8 cellular contexts compared by ENCODE assay signal in genomic region chr2:88753833-88754584, GRCh38.
A peak's percentile ranks its signal among the peaks of the same experiment; 100 is the strongest.
DNase-seq lines count a peak whose midpoint lies in the region; ATAC-seq and FAIRE-seq lines count a peak whose summit lies in the region.

No MANE protein-coding gene starts in this region.

- peak overlapping the region in 3 of 11 experiments; percentile 33 to 64 (median 35); a peak in 5 of 22 replicates for H3K27ac ChIP-seq in BLaER1 treated with 17β-estradiol and CSF1 and Interleukin-3, amounts not matched to agents 10 nM and 100 nM
- no peak overlapping the region for H3K27ac ChIP-seq in mesenchymal stem cell (ENCODE audit: low read length, poor library complexity, severe bottlenecking)

- no peak overlapping the region for H2BK15ac ChIP-seq in mesenchymal stem cell (ENCODE audit: low read depth, poor library complexity, severe bottlenecking)

- H3K4me2 ChIP-seq in BLaER1 treated with 17β-estradiol and CSF1 and Interleukin-3, amounts not matched to agents 10 nM and 100 nM = peak overlapping the region in 8 of 11 experiments; percentile 27 to 70 (median 44); a peak in 16 of 22 replicates
- H3K4me2 ChIP-seq in mesenchymal stem cell (ENCODE audit: low read length, poor library complexity, severe bottlenecking) = no peak overlapping the region

- H3K9me3 ChIP-seq in BLaER1 treated with 17β-estradiol and CSF1 and Interleukin-3, amounts not matched to agents 10 nM and 100 nM (replicated peaks in 1 of 11) = peaks cover 14 to 28% (median 23%) of the 10 kb centered on the region in 11 experiments
- peaks cover 12% of the 10 kb centered on the region for H3K9me3 ChIP-seq in mesenchymal stem cell (ENCODE audit: control insufficient read depth, low read length)

- H2AFZ ChIP-seq in mesenchymal stem cell (ENCODE audit: low read depth, low read length) = no peak overlapping the region

- DNase-seq in GM19239 (ENCODE audit: insufficient read length, low spot score) (peak; percentile 50), pons (ENCODE audit: low spot score) (no peak), NCI-H524 treated with DMSO at 0.1 percent for 48 hours (lab: John Stamatoyannopoulos, UW) (no peak), mesenchymal stem cell (no peak)
- peak; percentile 35 for DNase-seq in activated T-helper 1 cell treated with anti-CD3 and anti-CD28 coated beads, Interleukin-12 subunit alpha, Interleukin-12 subunit beta, Interleukin-2, Interleukin-4 antibody, amounts not matched to agents 30 ng/mL and 10 ng/mL and 1 ng/mL, durations not matched to agents 14 hours and 24 hours and 36 hours (ENCODE audit: low spot score)

- peak; percentile 95 for FAIRE-seq in GM19239 (lab: Jason Lieb, UNC)

- H3K27ac Mint-ChIP-seq in activated T-helper 1 cell treated with anti-CD3 and anti-CD28 coated beads, Interleukin-12 subunit alpha, Interleukin-12 subunit beta, Interleukin-2, Interleukin-4 antibody, amounts not matched to agents 30 ng/mL and 10 ng/mL and 1 ng/mL, durations not matched to agents 14 hours and 24 hours and 36 hours = peak overlapping the region; percentile 88
- peak overlapping the region; percentile 80 for H3K27ac Mint-ChIP-seq in stimulated activated naive CD8-positive, alpha-beta T cell treated with anti-CD3 and anti-CD28 coated beads, Interleukin-15, Interleukin-2, amounts not matched to agents 100 ng/mL and 50 ng/mL, for 24 hours

- H3K27me3 ChIP-seq in BLaER1 treated with 17β-estradiol and CSF1 and Interleukin-3, amounts not matched to agents 10 nM and 100 nM = no peaks in the 10 kb centered on the region
- H3K27me3 ChIP-seq in mesenchymal stem cell (ENCODE audit: control insufficient read depth in 1 of 2, insufficient read depth in 1 of 2, low read length in 2 of 2) = no peaks in the 10 kb centered on the region

- intact Hi-C loops in activated T-helper 1 cell treated with anti-CD3 and anti-CD28 coated beads, Interleukin-12 subunit alpha, Interleukin-12 subunit beta, Interleukin-2, Interleukin-4 antibody, amounts not matched to agents 30 ng/mL and 10 ng/mL and 1 ng/mL, durations not matched to agents 14 hours and 24 hours and 36 hours (cut with micrococcal nuclease) = no loop called here

- no peaks in the 10 kb centered on the region for H3K27me3 Mint-ChIP-seq in activated T-helper 1 cell treated with anti-CD3 and anti-CD28 coated beads, Interleukin-12 subunit alpha, Interleukin-12 subunit beta, Interleukin-2, Interleukin-4 antibody, amounts not matched to agents 30 ng/mL and 10 ng/mL and 1 ng/mL, durations not matched to agents 14 hours and 24 hours and 36 hours (ENCODE audit: insufficient read depth)
- H3K27me3 Mint-ChIP-seq in stimulated activated naive CD8-positive, alpha-beta T cell treated with anti-CD3 and anti-CD28 coated beads, Interleukin-15, Interleukin-2, amounts not matched to agents 100 ng/mL and 50 ng/mL, for 24 hours = no peaks in the 10 kb centered on the region

- no peak overlapping the region for H4K91ac ChIP-seq in mesenchymal stem cell (ENCODE audit: low read length)

- no peak overlapping the region for H3K14ac ChIP-seq in mesenchymal stem cell (ENCODE audit: low read length in 2 of 2)

- peaks cover 36 to 68% (median 52%) of the 10 kb centered on the region in 11 experiments for H3K36me3 ChIP-seq in BLaER1 treated with 17β-estradiol and CSF1 and Interleukin-3, amounts not matched to agents 10 nM and 100 nM
- peaks cover 11 to 42% of the 10 kb centered on the region in 2 experiments for H3K36me3 ChIP-seq in mesenchymal stem cell (ENCODE audit: control insufficient read depth in 1 of 2, insufficient read depth in 2 of 2, low read depth in 1 of 2, low read length in 2 of 2)

- no peak overlapping the region for H2BK12ac ChIP-seq in mesenchymal stem cell (ENCODE audit: low read length in 2 of 2)

- H3K4me1 ChIP-seq in BLaER1 treated with 17β-estradiol and CSF1 and Interleukin-3, amounts not matched to agents 10 nM and 100 nM = peaks cover 0 to 17% (median 13%) of the 10 kb centered on the region in 10 experiments; a peak in 15 of 20 replicates
- H3K4me1 ChIP-seq in mesenchymal stem cell (ENCODE audit: control insufficient read depth, insufficient read depth, low read depth, low read length) = no peaks in the 10 kb centered on the region

- H4K8ac ChIP-seq in mesenchymal stem cell (ENCODE audit: low read length) = no peak overlapping the region

- no peak overlapping the region for H2BK120ac ChIP-seq in mesenchymal stem cell (ENCODE audit: low read depth, low read length)

- H3K23ac ChIP-seq in mesenchymal stem cell (ENCODE audit: low read length in 2 of 2) = no peak overlapping the region

- no peak overlapping the region for H3K4me3 Mint-ChIP-seq in activated T-helper 1 cell treated with anti-CD3 and anti-CD28 coated beads, Interleukin-12 subunit alpha, Interleukin-12 subunit beta, Interleukin-2, Interleukin-4 antibody, amounts not matched to agents 30 ng/mL and 10 ng/mL and 1 ng/mL, durations not matched to agents 14 hours and 24 hours and 36 hours
- H3K4me3 Mint-ChIP-seq in stimulated activated naive CD8-positive, alpha-beta T cell treated with anti-CD3 and anti-CD28 coated beads, Interleukin-15, Interleukin-2, amounts not matched to agents 100 ng/mL and 50 ng/mL, for 24 hours = no peak overlapping the region

- 96% methylated on average over 4 of the region's 4 CpGs for WGBS in mesenchymal stem cell

- peaks cover 14% of the 10 kb centered on the region for H3K9me3 Mint-ChIP-seq in activated T-helper 1 cell treated with anti-CD3 and anti-CD28 coated beads, Interleukin-12 subunit alpha, Interleukin-12 subunit beta, Interleukin-2, Interleukin-4 antibody, amounts not matched to agents 30 ng/mL and 10 ng/mL and 1 ng/mL, durations not matched to agents 14 hours and 24 hours and 36 hours
- H3K9me3 Mint-ChIP-seq in stimulated activated naive CD8-positive, alpha-beta T cell treated with anti-CD3 and anti-CD28 coated beads, Interleukin-15, Interleukin-2, amounts not matched to agents 100 ng/mL and 50 ng/mL, for 24 hours = peaks cover 12% of the 10 kb centered on the region

- H3K4me1 Mint-ChIP-seq in activated T-helper 1 cell treated with anti-CD3 and anti-CD28 coated beads, Interleukin-12 subunit alpha, Interleukin-12 subunit beta, Interleukin-2, Interleukin-4 antibody, amounts not matched to agents 30 ng/mL and 10 ng/mL and 1 ng/mL, durations not matched to agents 14 hours and 24 hours and 36 hours (ENCODE audit: low read depth) = peaks cover 32% of the 10 kb centered on the region
- peaks cover 36% of the 10 kb centered on the region for H3K4me1 Mint-ChIP-seq in stimulated activated naive CD8-positive, alpha-beta T cell treated with anti-CD3 and anti-CD28 coated beads, Interleukin-15, Interleukin-2, amounts not matched to agents 100 ng/mL and 50 ng/mL, for 24 hours (ENCODE audit: low read depth)

- H4K20me1 ChIP-seq in BLaER1 treated with 17β-estradiol and CSF1 and Interleukin-3, amounts not matched to agents 10 nM and 100 nM = no peaks in the 10 kb centered on the region

- H3K79me1 ChIP-seq in mesenchymal stem cell (replicated peaks; ENCODE audit: low read length, poor library complexity, severe bottlenecking) = no peaks in the 10 kb centered on the region

- no peak overlapping the region for H3K18ac ChIP-seq in mesenchymal stem cell (ENCODE audit: low read depth in 1 of 2, low read length in 2 of 2)

- no peak overlapping the region for H2AK5ac ChIP-seq in mesenchymal stem cell (ENCODE audit: low read length, severe bottlenecking)

- no peak overlapping the region for H3K4me3 ChIP-seq in BLaER1 treated with 17β-estradiol and CSF1 and Interleukin-3, amounts not matched to agents 10 nM and 100 nM
- no peak overlapping the region for H3K4me3 ChIP-seq in mesenchymal stem cell (ENCODE audit: insufficient read depth in 1 of 2, low read depth in 1 of 2, low read length in 2 of 2)

- ATAC-seq in HG03135 (IDR thresholded peaks at IDR 0.05; ENCODE audit: unreplicated experiment) = peak; percentile 93

- H3K4ac ChIP-seq in mesenchymal stem cell (ENCODE audit: low read depth in 1 of 2, low read length in 2 of 2) = no peak overlapping the region

- peaks cover 54% of the 10 kb centered on the region for H3K36me3 Mint-ChIP-seq in activated T-helper 1 cell treated with anti-CD3 and anti-CD28 coated beads, Interleukin-12 subunit alpha, Interleukin-12 subunit beta, Interleukin-2, Interleukin-4 antibody, amounts not matched to agents 30 ng/mL and 10 ng/mL and 1 ng/mL, durations not matched to agents 14 hours and 24 hours and 36 hours (ENCODE audit: low read depth)
- peaks cover 81% of the 10 kb centered on the region for H3K36me3 Mint-ChIP-seq in stimulated activated naive CD8-positive, alpha-beta T cell treated with anti-CD3 and anti-CD28 coated beads, Interleukin-15, Interleukin-2, amounts not matched to agents 100 ng/mL and 50 ng/mL, for 24 hours (ENCODE audit: low read depth)

- no peak overlapping the region for H2BK5ac ChIP-seq in mesenchymal stem cell (ENCODE audit: low read depth, low read length, poor library complexity, severe bottlenecking)

- H3K9ac ChIP-seq in BLaER1 treated with 17β-estradiol and CSF1 and Interleukin-3, amounts not matched to agents 10 nM and 100 nM = peak overlapping the region in 1 of 11 experiments; percentile 32; a peak in 1 of 22 replicates
- no peak overlapping the region for H3K9ac ChIP-seq in mesenchymal stem cell (ENCODE audit: low read length)

Comparison
In these comparisons a context has a peak if more than half of its experiments do, and no peak if none do; other contexts are left out.
1. DNase-seq: peak in GM19239 (single experiment) and activated T-helper 1 cell treated with anti-CD3 and anti-CD28 coated beads, Interleukin-12 subunit alpha, Interleukin-12 subunit beta, Interleukin-2, Interleukin-4 antibody, amounts not matched to agents 30 ng/mL and 10 ng/mL and 1 ng/mL, durations not matched to agents 14 hours and 24 hours and 36 hours (single experiment); none in pons (single experiment), NCI-H524 treated with DMSO at 0.1 percent for 48 hours (single experiment) and mesenchymal stem cell (single experiment).